In genomic region chr7:99099499-99100077, GRCh38 we compare ENCODE assay signal across 13 cellular contexts. TPM values are rescaled to one million over a fixed set of nuclear protein-coding genes. Genes with fewer than 3 reads are reported as not detected.
A peak's percentile ranks its signal among the peaks of the same experiment; 100 is the strongest.
DNase-seq lines count a peak whose midpoint lies in the region; FAIRE-seq and TF ChIP-seq lines count a peak whose summit lies in the region.
"Had no signal": no experiment of that assay in that cellular context is flagged by ENCODE, and none has a peak within 500 bp of the region (broad histone marks: within the 10 kb centered on the region; RNA-seq: fewer than 3 reads in every experiment).

No MANE protein-coding gene starts in this region.

- no peaks in the 10 kb centered on the region for H4K20me1 ChIP-seq in hepatocyte (ENCODE audit: insufficient read depth, poor library complexity, severe bottlenecking)

- no peak overlapping the region for H3K9ac ChIP-seq in stomach smooth muscle (ENCODE audit: low read length in 2 of 2)

- no peaks in the 10 kb centered on the region for H3K27me3 ChIP-seq in hepatocyte
- H3K27me3 ChIP-seq in stomach smooth muscle (ENCODE audit: control insufficient read depth in 1 of 2, insufficient read depth in 2 of 2, low read length in 2 of 2) = no peaks in the 10 kb centered on the region

- TF ChIP-seq CTCF in HEK293 (tag by site-specific recombination; IDR thresholded peaks at IDR 0.05) (no peak), choroid plexus epithelial cell (conservative IDR thresholded peaks at IDR 0.05; ENCODE audit: low read depth, low read length) (no peak), hepatocyte (IDR thresholded peaks at IDR 0.05; ENCODE audit: poor library complexity) (no peak)

- H2AFZ ChIP-seq in hepatocyte = no peak overlapping the region

- peaks cover 98% of the 10 kb centered on the region for H3K79me2 ChIP-seq in hepatocyte

- no peak for FAIRE-seq in RCC 7860 (lab: Jason Lieb, UNC)

- no peaks in the 10 kb centered on the region for H3K9me3 ChIP-seq in HEK293 (ENCODE audit: control insufficient read depth, insufficient read depth, low read depth, low read length)
- peaks cover 6% of the 10 kb centered on the region for H3K9me3 ChIP-seq in hepatocyte (ENCODE audit: low read depth)
- H3K9me3 ChIP-seq in stomach smooth muscle (ENCODE audit: control insufficient read depth in 2 of 2, low read length in 2 of 2) = no peaks in the 10 kb centered on the region

- WGBS in hepatocyte (ENCODE audit: low lambda C conversion rate, missing lambda C conversion rate) = 55% methylated on average over 6 of the region's 6 CpGs

- H3K36me3 ChIP-seq in HEK293 (ENCODE audit: control insufficient read depth in 2 of 2, insufficient read depth in 1 of 2, low read length in 2 of 2) (no peaks in the 10 kb centered on the region), hepatocyte (replicated peaks; ENCODE audit: insufficient read depth, low read depth) (no peaks in the 10 kb centered on the region), stomach smooth muscle (ENCODE audit: control insufficient read depth in 2 of 2, insufficient read depth in 2 of 2, low read length in 2 of 2) (no peaks in the 10 kb centered on the region)

- H3K4me2 ChIP-seq in hepatocyte = peak overlapping the region; percentile 57

- no peak overlapping the region for H3K27ac ChIP-seq in HEK293 (ENCODE audit: extremely low read depth, low read depth, low read length)
- peak overlapping the region; percentile 87 for H3K27ac ChIP-seq in hepatocyte
- H3K27ac ChIP-seq in stomach smooth muscle (ENCODE audit: low read length) = peak overlapping the region; percentile 32

- H3K4me3 ChIP-seq in HEK293 (ENCODE audit: low read depth, low read length) (no peak overlapping the region), choroid plexus epithelial cell (ENCODE audit: low read depth, low read length) (no peak overlapping the region), hepatocyte (no peak overlapping the region), stomach smooth muscle (ENCODE audit: low read length in 2 of 2) (no peak overlapping the region)

- CTCF ChIA-PET in HEK293 (lab: Yijun Ruan, JAX) = no interaction called here

- no peaks in the 10 kb centered on the region for H3K9me2 ChIP-seq in hepatocyte (replicated peaks; ENCODE audit: insufficient read depth)

- H3K4me1 ChIP-seq in HEK293 (ENCODE audit: control insufficient read depth, insufficient read depth, low read length) (no peaks in the 10 kb centered on the region), hepatocyte (ENCODE audit: insufficient read depth) (peaks cover 26% of the 10 kb centered on the region), stomach smooth muscle (ENCODE audit: control insufficient read depth, insufficient read depth, low read length) (peaks cover 11% of the 10 kb centered on the region)

- DNase-seq in choroid plexus epithelial cell (ENCODE audit: low read depth) (peak; percentile 63), hepatocyte (ENCODE audit: low spot score) (no peak), GM19240 (ENCODE audit: insufficient read length, low spot score) (no peak), RCC 7860 (ENCODE audit: low spot score) (no peak), DMS 273 treated with DMSO at 0.1 percent for 48 hours (lab: John Stamatoyannopoulos, UW) (no peak)
- no peak for DNase-seq in stimulated activated CD4-positive, alpha-beta T cell treated with anti-CD3 and anti-CD28 coated beads, Interleukin-12 subunit alpha, Interleukin-12 subunit beta, amount 100 ng/mL, for 4 hours
- DNase-seq: activated CD4-positive, alpha-beta T cell treated with anti-CD3 and anti-CD28 coated beads for 1 hour; activated effector memory CD4-positive, alpha-beta T cell treated with anti-CD3 and anti-CD28 coated beads, Interleukin-2, amount 50 U/mL, for 16 hours; NCI-H2081; posterior cingulate gyrus; RPMI8226 had no signal

- POLR2A ChIA-PET in HEK293 (lab: Yijun Ruan, JAX) = interaction anchor here (0.6 kb wide), 2 partner anchors 11 to 41 kb away, joined by 3 read pairs; no protein-coding TSS in a partner anchor

TF ChIP-seq in HEK293, 187 proteins besides CTCF, POLR2A, EP300 and RAD21:
- peak; percentile 29 for TF ChIP-seq SETDB1 (IDR thresholded peaks at IDR 0.05; ENCODE audit: insufficient read length, low read length)
- TF ChIP-seq ZNF391 (tag by site-specific recombination; IDR thresholded peaks at IDR 0.05; ENCODE audit: borderline replicate concordance, low read depth) = no peak

RNA-seq across cellular contexts. Expression of gene SMURF1, which starts 44.3 kb away (rescaled TPM):
- 20.2 and 21.7 TPM in 2 replicates for total RNA-seq in hepatocyte
- 12.4 and 13.4 TPM in 2 replicates for polyA plus RNA-seq in hepatocyte
